ENCODE assay signal across 2 cellular contexts in the genomic region with DNA sequence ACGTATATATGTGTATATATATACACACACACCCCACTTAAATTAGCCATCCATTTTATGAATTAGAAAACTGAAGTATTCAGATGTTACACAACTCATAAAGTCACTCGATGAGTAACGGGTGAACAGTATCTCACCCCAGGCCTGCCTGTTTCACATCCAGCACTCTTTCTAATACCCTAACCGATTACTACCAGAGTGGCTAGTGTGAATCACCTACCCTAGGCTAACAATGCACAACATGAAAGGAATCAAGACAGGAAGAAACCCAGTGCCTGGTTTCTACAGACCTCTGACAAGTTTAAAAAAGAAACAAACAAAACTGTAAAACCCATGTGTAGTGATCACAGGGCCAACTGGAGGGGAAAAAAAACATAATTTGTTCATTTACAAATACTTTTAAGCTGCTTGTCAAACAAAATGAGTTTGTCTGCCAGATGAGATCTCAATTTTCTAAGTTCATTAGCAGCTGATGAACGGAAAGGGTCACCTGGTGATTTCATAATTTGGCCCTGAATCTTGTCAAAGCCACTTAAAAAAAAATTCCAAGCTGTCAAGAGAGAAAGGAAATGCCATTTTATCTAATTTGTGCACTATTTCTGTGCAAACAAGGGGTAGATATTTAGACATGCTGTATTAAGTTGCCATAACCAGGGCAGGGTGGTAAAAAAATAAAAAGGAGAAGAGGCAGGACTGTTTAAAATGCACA.
TF ChIP-seq lines count a peak whose summit lies in the region.

No MANE protein-coding gene starts in this region.

TF ChIP-seq in GM23338, 12 proteins besides CTCF, POLR2A, EP300 and RAD21 (continued from another document):
- TF ChIP-seq, protein P1, sequence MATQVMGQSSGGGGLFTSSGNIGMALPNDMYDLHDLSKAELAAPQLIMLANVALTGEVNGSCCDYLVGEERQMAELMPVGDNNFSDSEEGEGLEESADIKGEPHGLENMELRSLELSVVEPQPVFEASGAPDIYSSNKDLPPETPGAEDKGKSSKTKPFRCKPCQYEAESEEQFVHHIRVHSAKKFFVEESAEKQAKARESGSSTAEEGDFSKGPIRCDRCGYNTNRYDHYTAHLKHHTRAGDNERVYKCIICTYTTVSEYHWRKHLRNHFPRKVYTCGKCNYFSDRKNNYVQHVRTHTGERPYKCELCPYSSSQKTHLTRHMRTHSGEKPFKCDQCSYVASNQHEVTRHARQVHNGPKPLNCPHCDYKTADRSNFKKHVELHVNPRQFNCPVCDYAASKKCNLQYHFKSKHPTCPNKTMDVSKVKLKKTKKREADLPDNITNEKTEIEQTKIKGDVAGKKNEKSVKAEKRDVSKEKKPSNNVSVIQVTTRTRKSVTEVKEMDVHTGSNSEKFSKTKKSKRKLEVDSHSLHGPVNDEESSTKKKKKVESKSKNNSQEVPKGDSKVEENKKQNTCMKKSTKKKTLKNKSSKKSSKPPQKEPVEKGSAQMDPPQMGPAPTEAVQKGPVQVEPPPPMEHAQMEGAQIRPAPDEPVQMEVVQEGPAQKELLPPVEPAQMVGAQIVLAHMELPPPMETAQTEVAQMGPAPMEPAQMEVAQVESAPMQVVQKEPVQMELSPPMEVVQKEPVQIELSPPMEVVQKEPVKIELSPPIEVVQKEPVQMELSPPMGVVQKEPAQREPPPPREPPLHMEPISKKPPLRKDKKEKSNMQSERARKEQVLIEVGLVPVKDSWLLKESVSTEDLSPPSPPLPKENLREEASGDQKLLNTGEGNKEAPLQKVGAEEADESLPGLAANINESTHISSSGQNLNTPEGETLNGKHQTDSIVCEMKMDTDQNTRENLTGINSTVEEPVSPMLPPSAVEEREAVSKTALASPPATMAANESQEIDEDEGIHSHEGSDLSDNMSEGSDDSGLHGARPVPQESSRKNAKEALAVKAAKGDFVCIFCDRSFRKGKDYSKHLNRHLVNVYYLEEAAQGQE (IDR thresholded peaks at IDR 0.05; ENCODE audit: unreplicated experiment): no peak
- TF ChIP-seq ZNF462 (CRISPR knock-in tag; IDR thresholded peaks at IDR 0.05): no peak
- no peak for TF ChIP-seq JUNB (IDR thresholded peaks at IDR 0.05; ENCODE audit: unreplicated experiment)
- no peak for TF ChIP-seq POLR2AphosphoS5 (IDR thresholded peaks at IDR 0.05; ENCODE audit: low read depth)
- no peak for TF ChIP-seq EZH2 (IDR thresholded peaks at IDR 0.05; ENCODE audit: low read depth, unreplicated experiment)
- no peak for TF ChIP-seq STAT1 (IDR thresholded peaks at IDR 0.05; ENCODE audit: unreplicated experiment)
- no peak for TF ChIP-seq NANOG (IDR thresholded peaks at IDR 0.05; ENCODE audit: borderline replicate concordance)
- no peak for TF ChIP-seq EZH2phosphoT487 (IDR thresholded peaks at IDR 0.05; ENCODE audit: unreplicated experiment)
- TF ChIP-seq ZNF331 (CRISPR knock-in tag; IDR thresholded peaks at IDR 0.05; ENCODE audit: low read depth): no peak
TF ChIP-seq in GM23338: peak in this region for 0.

TF ChIP-seq in HepG2, 621 proteins besides CTCF, POLR2A, EP300 and RAD21 (continued from another document):
- TF ChIP-seq ZKSCAN8 (CRISPR knock-in tag; IDR thresholded peaks at IDR 0.05; ENCODE audit: borderline replicate concordance) (no peak), ZNF12 (CRISPR knock-in tag; IDR thresholded peaks at IDR 0.05) (peak; percentile 15; the same call in 1 of the 2 replicates), ZNF784 (CRISPR knock-in tag; IDR thresholded peaks at IDR 0.05; ENCODE audit: borderline replicate concordance) (no peak), SMAD1 (CRISPR knock-in tag; IDR thresholded peaks at IDR 0.05; ENCODE audit: borderline replicate concordance, low read depth) (no peak)
- TF ChIP-seq, protein P2, sequence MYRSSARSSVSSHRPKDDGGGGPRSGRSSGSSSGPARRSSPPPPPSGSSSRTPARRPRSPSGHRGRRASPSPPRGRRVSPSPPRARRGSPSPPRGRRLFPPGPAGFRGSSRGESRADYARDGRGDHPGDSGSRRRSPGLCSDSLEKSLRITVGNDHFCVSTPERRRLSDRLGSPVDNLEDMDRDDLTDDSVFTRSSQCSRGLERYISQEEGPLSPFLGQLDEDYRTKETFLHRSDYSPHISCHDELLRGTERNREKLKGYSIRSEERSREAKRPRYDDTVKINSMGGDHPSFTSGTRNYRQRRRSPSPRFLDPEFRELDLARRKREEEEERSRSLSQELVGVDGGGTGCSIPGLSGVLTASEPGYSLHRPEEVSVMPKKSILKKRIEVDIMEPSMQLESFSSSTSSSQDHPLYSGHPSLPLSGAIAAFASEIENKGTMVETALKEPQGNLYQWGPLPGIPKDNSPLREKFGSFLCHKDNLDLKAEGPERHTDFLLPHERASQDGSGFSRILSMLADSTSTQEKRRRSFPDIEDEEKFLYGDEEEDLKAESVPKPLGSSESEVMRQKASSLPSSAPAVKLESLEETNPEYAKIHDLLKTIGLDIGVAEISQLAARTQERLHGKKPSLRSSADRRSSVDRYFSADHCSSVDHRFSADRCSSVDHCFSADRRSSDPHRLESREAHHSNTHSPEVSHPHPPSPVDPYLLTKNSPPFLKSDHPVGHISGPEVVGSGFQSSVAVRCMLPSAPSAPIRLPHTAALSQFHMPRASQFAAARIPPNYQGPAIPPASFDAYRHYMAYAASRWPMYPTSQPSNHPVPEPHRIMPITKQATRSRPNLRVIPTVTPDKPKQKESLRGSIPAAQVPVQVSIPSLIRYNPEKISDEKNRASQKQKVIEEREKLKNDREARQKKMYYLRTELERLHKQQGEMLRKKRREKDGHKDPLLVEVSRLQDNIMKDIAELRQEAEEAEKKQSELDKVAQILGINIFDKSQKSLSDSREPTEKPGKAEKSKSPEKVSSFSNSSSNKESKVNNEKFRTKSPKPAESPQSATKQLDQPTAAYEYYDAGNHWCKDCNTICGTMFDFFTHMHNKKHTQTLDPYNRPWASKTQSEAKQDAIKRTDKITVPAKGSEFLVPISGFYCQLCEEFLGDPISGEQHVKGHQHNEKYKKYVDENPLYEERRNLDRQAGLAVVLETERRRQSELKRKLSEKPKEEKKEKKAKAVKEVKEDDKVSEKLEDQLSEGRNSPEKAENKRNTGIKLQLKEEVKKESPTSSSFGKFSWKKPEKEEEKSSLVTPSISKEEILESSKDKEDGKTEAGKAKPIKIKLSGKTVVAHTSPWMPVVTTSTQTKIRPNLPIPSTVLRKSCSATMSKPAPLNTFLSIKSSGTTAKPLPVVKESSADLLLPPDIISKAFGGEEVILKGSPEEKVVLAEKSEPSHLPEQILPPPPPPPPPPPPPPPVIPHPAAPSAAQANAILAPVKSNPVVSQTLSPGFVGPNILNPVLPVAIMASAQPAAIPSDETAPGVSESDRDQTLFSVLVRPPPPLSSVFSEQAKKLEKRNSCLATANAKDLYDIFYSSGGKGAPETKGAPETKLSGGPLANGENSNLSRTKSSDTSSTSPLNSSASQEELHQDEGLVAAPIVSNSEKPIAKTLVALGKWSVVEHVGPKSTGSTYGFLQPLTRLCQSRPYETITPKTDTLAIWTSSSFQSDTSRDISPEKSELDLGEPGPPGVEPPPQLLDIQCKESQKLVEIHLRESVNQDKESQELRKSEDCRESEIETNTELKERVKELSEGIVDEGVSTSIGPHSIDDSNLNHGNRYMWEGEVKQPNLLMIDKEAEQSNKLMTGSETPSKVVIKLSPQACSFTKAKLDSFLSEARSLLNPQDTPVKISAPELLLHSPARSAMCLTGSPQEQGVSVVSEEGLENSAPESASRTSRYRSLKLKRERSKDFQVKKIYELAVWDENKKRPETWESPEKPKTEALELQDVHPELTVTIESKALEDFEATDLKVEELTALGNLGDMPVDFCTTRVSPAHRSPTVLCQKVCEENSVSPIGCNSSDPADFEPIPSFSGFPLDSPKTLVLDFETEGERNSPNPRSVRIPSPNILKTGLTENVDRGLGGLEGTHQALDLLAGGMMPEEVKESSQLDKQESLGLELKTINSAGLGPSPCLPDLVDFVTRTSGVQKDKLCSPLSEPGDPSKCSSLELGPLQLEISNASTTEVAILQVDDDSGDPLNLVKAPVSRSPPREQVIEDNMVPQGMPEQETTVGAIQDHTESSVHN (CRISPR knock-in tag; IDR thresholded peaks at IDR 0.05): no peak
- TF ChIP-seq, protein P3, sequence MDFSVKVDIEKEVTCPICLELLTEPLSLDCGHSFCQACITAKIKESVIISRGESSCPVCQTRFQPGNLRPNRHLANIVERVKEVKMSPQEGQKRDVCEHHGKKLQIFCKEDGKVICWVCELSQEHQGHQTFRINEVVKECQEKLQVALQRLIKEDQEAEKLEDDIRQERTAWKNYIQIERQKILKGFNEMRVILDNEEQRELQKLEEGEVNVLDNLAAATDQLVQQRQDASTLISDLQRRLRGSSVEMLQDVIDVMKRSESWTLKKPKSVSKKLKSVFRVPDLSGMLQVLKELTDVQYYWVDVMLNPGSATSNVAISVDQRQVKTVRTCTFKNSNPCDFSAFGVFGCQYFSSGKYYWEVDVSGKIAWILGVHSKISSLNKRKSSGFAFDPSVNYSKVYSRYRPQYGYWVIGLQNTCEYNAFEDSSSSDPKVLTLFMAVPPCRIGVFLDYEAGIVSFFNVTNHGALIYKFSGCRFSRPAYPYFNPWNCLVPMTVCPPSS (IDR thresholded peaks at IDR 0.05): no peak
TF ChIP-seq in HepG2: peak in this region for 1.
